ENCODE assay signal across 29 cellular contexts in the genomic region with DNA sequence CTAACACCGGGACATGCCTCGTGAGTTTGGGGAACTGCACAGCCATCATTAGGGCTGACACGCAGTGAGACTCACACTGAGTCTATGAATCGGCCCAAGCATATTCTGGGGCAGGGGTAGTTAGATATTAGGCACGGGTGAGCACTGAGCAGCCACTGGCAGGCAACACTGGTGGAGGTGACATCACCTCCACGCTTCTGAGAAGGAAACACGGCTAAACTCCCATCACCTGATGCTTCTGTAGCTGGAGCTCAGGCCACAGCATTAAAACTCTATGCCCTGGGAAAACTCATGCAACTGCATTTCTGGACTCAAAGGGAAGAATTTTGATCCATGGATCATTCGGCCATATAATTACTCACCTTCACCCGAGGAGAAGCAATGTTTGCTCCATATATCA.
"Had no signal": no experiment of that assay in that cellular context is flagged by ENCODE, and none has a peak within 500 bp of the region (broad histone marks: within the 10 kb centered on the region; RNA-seq: fewer than 3 reads in every experiment).

No MANE protein-coding gene starts in this region.

- DNase-seq: hippocampal formation; kidney glomerular epithelial cell; left cardiac atrium; midbrain; mucosa of descending colon; naive thymus-derived CD4-positive, alpha-beta T cell; occipital lobe; psoas muscle; right lobe of liver; stimulated activated CD4-positive, alpha-beta T cell treated with anti-CD3 and anti-CD28 coated beads, Interleukin-1b, Interleukin-23, amount 100 ng/mL, for 48 hours; stimulated activated CD4-positive, alpha-beta T cell treated with anti-CD3 and anti-CD28 coated beads, Interleukin-2, amount 100 ng/mL, for 48 hours; stimulated activated CD4-positive, alpha-beta T cell treated with anti-CD3 and anti-CD28 coated beads, Interleukin-4, amount 100 ng/mL, for 4 hours; stimulated activated CD8-positive, alpha-beta memory T cell treated with anti-CD3 and anti-CD28 coated beads, Interleukin-4, amount 100 ng/mL, for 48 hours; stimulated activated naive B cell treated with anti-CD40 and anti-IgM and Interleukin-4, amounts not matched to agents 10 μg/mL and 1 μg/mL and 100 μg/mL, for 72 hours; stimulated activated naive CD8-positive, alpha-beta T cell treated with anti-CD3 and anti-CD28 coated beads, Interleukin-15, Interleukin-2, amounts not matched to agents 100 U/mL and 50 U/mL, for 24 hours; stomach; testis; thyroid gland; transverse colon; upper lobe of left lung had no signal

- H3K27ac ChIP-seq: neutrophil, parathyroid adenoma, psoas muscle, right lobe of liver, stomach, testis, transverse colon, upper lobe of left lung, vagina had no signal

- H3K4me1 ChIP-seq: parathyroid adenoma, right lobe of liver, testis, thyroid gland, upper lobe of left lung had no signal

- H3K27ac Mint-ChIP-seq: naive thymus-derived CD4-positive, alpha-beta T cell; natural killer cell treated with Interleukin-12 subunit alpha and Interleukin-12 subunit beta and Interleukin-15 and Interleukin-18, amount 100 ng/mL, for 72 hours; stimulated activated naive B cell treated with anti-CD40 and anti-IgM and Interleukin-4, amounts not matched to agents 10 μg/mL and 1 μg/mL and 100 μg/mL, for 72 hours had no signal

- H2AFZ ChIP-seq: parathyroid adenoma had no signal

- H3K4me3 Mint-ChIP-seq: naive thymus-derived CD4-positive, alpha-beta T cell; natural killer cell treated with Interleukin-12 subunit alpha and Interleukin-12 subunit beta and Interleukin-15 and Interleukin-18, amount 100 ng/mL, for 72 hours; neural crest cell; stimulated activated naive B cell treated with anti-CD40 and anti-IgM and Interleukin-4, amounts not matched to agents 10 μg/mL and 1 μg/mL and 100 μg/mL, for 72 hours had no signal

- H3K36me3 Mint-ChIP-seq: naive thymus-derived CD4-positive, alpha-beta T cell; natural killer cell treated with Interleukin-12 subunit alpha and Interleukin-12 subunit beta and Interleukin-15 and Interleukin-18, amount 100 ng/mL, for 72 hours; stimulated activated naive B cell treated with anti-CD40 and anti-IgM and Interleukin-4, amounts not matched to agents 10 μg/mL and 1 μg/mL and 100 μg/mL, for 72 hours had no signal

- ATAC-seq: left cardiac atrium; left lobe of liver; mucosa of descending colon; naive thymus-derived CD4-positive, alpha-beta T cell; psoas muscle; right lobe of liver; stimulated activated naive B cell treated with anti-CD40 and anti-IgM and Interleukin-4, amounts not matched to agents 10 μg/mL and 1 μg/mL and 100 μg/mL, for 72 hours; stimulated activated naive CD8-positive, alpha-beta T cell treated with anti-CD3 and anti-CD28 coated beads, Interleukin-15, Interleukin-2, amounts not matched to agents 100 U/mL and 50 U/mL, for 24 hours had no signal

- H3K27me3 ChIP-seq: neutrophil, right lobe of liver, stomach, testis, thyroid gland, transverse colon, upper lobe of left lung, vagina had no signal

- H3K9ac ChIP-seq: parathyroid adenoma had no signal

- H3K4me3 ChIP-seq: lung, mucosa of descending colon, psoas muscle, right lobe of liver, smooth muscle cell, stomach, testis, thyroid gland, transverse colon, upper lobe of left lung, vagina had no signal

- FAIRE-seq: keratinocyte had no signal

- H3K36me3 ChIP-seq: neutrophil, right lobe of liver, stomach, thyroid gland, transverse colon, upper lobe of left lung, vagina had no signal

- H3K4me1 Mint-ChIP-seq: naive thymus-derived CD4-positive, alpha-beta T cell; neural crest cell; stimulated activated naive B cell treated with anti-CD40 and anti-IgM and Interleukin-4, amounts not matched to agents 10 μg/mL and 1 μg/mL and 100 μg/mL, for 72 hours had no signal

- H3K9me3 ChIP-seq: mucosa of descending colon, neutrophil, psoas muscle, right lobe of liver, stomach, testis, thyroid gland, transverse colon, upper lobe of left lung, vagina had no signal

- H3K79me2 ChIP-seq: parathyroid adenoma had no signal

- H3K9me3 Mint-ChIP-seq: naive thymus-derived CD4-positive, alpha-beta T cell; natural killer cell treated with Interleukin-12 subunit alpha and Interleukin-12 subunit beta and Interleukin-15 and Interleukin-18, amount 100 ng/mL, for 72 hours; neural crest cell; stimulated activated naive B cell treated with anti-CD40 and anti-IgM and Interleukin-4, amounts not matched to agents 10 μg/mL and 1 μg/mL and 100 μg/mL, for 72 hours had no signal
